8 cellular contexts compared by ENCODE assay signal in the genomic region with DNA sequence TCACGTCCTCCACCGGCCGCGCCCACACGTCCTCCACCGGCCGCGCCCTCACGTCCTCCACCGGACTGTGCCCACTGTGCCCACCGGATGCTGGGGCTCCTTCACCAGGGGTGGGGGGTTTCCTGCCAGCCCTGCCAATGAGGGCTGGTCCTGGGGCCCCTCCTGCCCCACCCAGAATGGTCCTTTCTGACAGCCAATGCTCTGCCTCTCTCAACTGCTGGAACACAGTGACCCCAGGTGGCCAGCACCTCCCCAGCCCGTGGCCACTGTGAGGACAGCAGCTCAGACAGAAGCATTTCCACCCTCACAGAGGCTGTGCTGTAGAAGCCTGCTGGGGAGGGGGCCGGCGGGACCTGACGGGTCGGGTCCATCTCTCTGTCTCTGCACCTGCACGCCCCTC.
DNase-seq lines count a peak whose midpoint lies in the region; ATAC-seq lines count a peak whose summit lies in the region.

No MANE protein-coding gene starts in this region.

- H3K36me3 Mint-ChIP-seq in activated CD4-positive, alpha-beta memory T cell treated with anti-CD3 and anti-CD28 coated beads, Interleukin-2, amount 10 ng/mL, durations not matched to agents 7 days and 5 days (ENCODE audit: low read depth), result peaks cover 2% of the 10 kb centered on the region
- peaks cover 7 to 31% of the 10 kb centered on the region in 2 donors for H3K36me3 Mint-ChIP-seq in stimulated activated naive B cell treated with anti-CD40 and anti-IgM and Interleukin-4, amounts not matched to agents 10 μg/mL and 1 μg/mL and 100 μg/mL, for 72 hours

- DNase-seq in stimulated activated CD4-positive, alpha-beta T cell treated with anti-CD3 and anti-CD28 coated beads, Interleukin-12 subunit alpha, Interleukin-12 subunit beta, amount 100 ng/mL, for 4 hours, result peak; percentile 23
- DNase-seq in stimulated activated CD4-positive, alpha-beta T cell treated with anti-CD3 and anti-CD28 coated beads, Interleukin-2, amount 100 ng/mL, for 48 hours, result no peak
- peak; percentile 45 for DNase-seq in activated CD4-positive, alpha-beta memory T cell treated with anti-CD3 and anti-CD28 coated beads, Interleukin-2, amount 10 ng/mL, durations not matched to agents 7 days and 5 days
- peak in 31 of 42 donors; percentile 19 to 75 (median 42) for DNase-seq in head of caudate nucleus
- DNase-seq in stimulated activated naive B cell treated with anti-CD40 and anti-IgM and Interleukin-4, amounts not matched to agents 10 μg/mL and 1 μg/mL and 100 μg/mL, for 72 hours, result no peak
- DNase-seq in GM19238 (ENCODE audit: insufficient read length, low spot score), result no peak
- no peak for DNase-seq in mesenteric fat pad (ENCODE audit: low spot score)
- DNase-seq in cerebellum (ENCODE audit: low spot score), result no peak

- POLR2A ChIA-PET in activated CD4-positive, alpha-beta memory T cell treated with anti-CD3 and anti-CD28 coated beads, Interleukin-2, amount 10 ng/mL, durations not matched to agents 7 days and 5 days (lab: Charles Lee), result no interaction called here

- CTCF ChIA-PET in activated CD4-positive, alpha-beta memory T cell treated with anti-CD3 and anti-CD28 coated beads, Interleukin-2, amount 10 ng/mL, durations not matched to agents 7 days and 5 days (lab: Charles Lee), result no interaction called here

- intact Hi-C loops in head of caudate nucleus (cut with DNase I), result loop anchor here (5.0 kb wide), 1 partner anchor 314 kb away; no protein-coding TSS in a partner anchor

- no peaks in the 10 kb centered on the region for H3K27me3 Mint-ChIP-seq in activated CD4-positive, alpha-beta memory T cell treated with anti-CD3 and anti-CD28 coated beads, Interleukin-2, amount 10 ng/mL, durations not matched to agents 7 days and 5 days
- H3K27me3 Mint-ChIP-seq in stimulated activated naive B cell treated with anti-CD40 and anti-IgM and Interleukin-4, amounts not matched to agents 10 μg/mL and 1 μg/mL and 100 μg/mL, for 72 hours, result no peaks in the 10 kb centered on the region

- no peak overlapping the region for H3K27ac Mint-ChIP-seq in activated CD4-positive, alpha-beta memory T cell treated with anti-CD3 and anti-CD28 coated beads, Interleukin-2, amount 10 ng/mL, durations not matched to agents 7 days and 5 days
- peak overlapping the region; percentile 51 for H3K27ac Mint-ChIP-seq in stimulated activated naive B cell treated with anti-CD40 and anti-IgM and Interleukin-4, amounts not matched to agents 10 μg/mL and 1 μg/mL and 100 μg/mL, for 72 hours

- ATAC-seq in stimulated activated naive B cell treated with anti-CD40 and anti-IgM and Interleukin-4, amounts not matched to agents 10 μg/mL and 1 μg/mL and 100 μg/mL, for 72 hours (replicated peaks), result peak; percentile 42 to 52

- peaks cover 14% of the 10 kb centered on the region for H3K4me1 Mint-ChIP-seq in activated CD4-positive, alpha-beta memory T cell treated with anti-CD3 and anti-CD28 coated beads, Interleukin-2, amount 10 ng/mL, durations not matched to agents 7 days and 5 days
- H3K4me1 Mint-ChIP-seq in stimulated activated naive B cell treated with anti-CD40 and anti-IgM and Interleukin-4, amounts not matched to agents 10 μg/mL and 1 μg/mL and 100 μg/mL, for 72 hours, result peaks cover 10 to 27% of the 10 kb centered on the region in 2 donors

- H3K9me3 Mint-ChIP-seq in activated CD4-positive, alpha-beta memory T cell treated with anti-CD3 and anti-CD28 coated beads, Interleukin-2, amount 10 ng/mL, durations not matched to agents 7 days and 5 days, result no peaks in the 10 kb centered on the region
- peaks cover 0 to 4% of the 10 kb centered on the region in 2 donors for H3K9me3 Mint-ChIP-seq in stimulated activated naive B cell treated with anti-CD40 and anti-IgM and Interleukin-4, amounts not matched to agents 10 μg/mL and 1 μg/mL and 100 μg/mL, for 72 hours

- no peak overlapping the region for H3K4me3 Mint-ChIP-seq in activated CD4-positive, alpha-beta memory T cell treated with anti-CD3 and anti-CD28 coated beads, Interleukin-2, amount 10 ng/mL, durations not matched to agents 7 days and 5 days
- H3K4me3 Mint-ChIP-seq in stimulated activated naive B cell treated with anti-CD40 and anti-IgM and Interleukin-4, amounts not matched to agents 10 μg/mL and 1 μg/mL and 100 μg/mL, for 72 hours, result peak overlapping the region in 1 of 2 donors; percentile 25

Comparison
In these comparisons a context has a peak if more than half of its experiments do, and no peak if none do; other contexts are left out.
1. DNase-seq: peak in stimulated activated CD4-positive, alpha-beta T cell treated with anti-CD3 and anti-CD28 coated beads, Interleukin-12 subunit alpha, Interleukin-12 subunit beta, amount 100 ng/mL, for 4 hours (single experiment), activated CD4-positive, alpha-beta memory T cell treated with anti-CD3 and anti-CD28 coated beads, Interleukin-2, amount 10 ng/mL, durations not matched to agents 7 days and 5 days (single experiment) and head of caudate nucleus (31 of 42); none in stimulated activated CD4-positive, alpha-beta T cell treated with anti-CD3 and anti-CD28 coated beads, Interleukin-2, amount 100 ng/mL, for 48 hours (0 of 2), stimulated activated naive B cell treated with anti-CD40 and anti-IgM and Interleukin-4, amounts not matched to agents 10 μg/mL and 1 μg/mL and 100 μg/mL, for 72 hours (single experiment), GM19238 (single experiment), mesenteric fat pad (single experiment) and cerebellum (single experiment).